In genomic region chr1:16888806-16889178, GRCh38 we compare ENCODE assay signal across 8 cellular contexts. TPM values are rescaled to one million over a fixed set of nuclear protein-coding genes. Genes with fewer than 3 reads are reported as not detected.
DNase-seq lines count a peak whose midpoint lies in the region; ATAC-seq and TF ChIP-seq lines count a peak whose summit lies in the region.

No MANE protein-coding gene starts in this region.

- no peaks in the 10 kb centered on the region for H3K9me3 ChIP-seq in A673 (ENCODE audit: low read depth, low read length, poor library complexity, severe bottlenecking)
- H3K9me3 ChIP-seq in HUES48 (ENCODE audit: control insufficient read depth, insufficient read depth, low read length): no peaks in the 10 kb centered on the region
- no peaks in the 10 kb centered on the region for H3K9me3 ChIP-seq in mononuclear cell (ENCODE audit: low read depth, low read length)

- H3K9ac ChIP-seq in HUES48 (ENCODE audit: low read depth, low read length): peak overlapping the region; percentile 77

- no peaks in the 10 kb centered on the region for H3K27me3 ChIP-seq in A673 (replicated peaks; ENCODE audit: insufficient read depth, low read depth, low read length, poor library complexity)
- no peaks in the 10 kb centered on the region for H3K27me3 ChIP-seq in HUES48 (ENCODE audit: control insufficient read depth, insufficient read depth, low read length)
- peaks cover 7% of the 10 kb centered on the region for H3K27me3 ChIP-seq in mononuclear cell (ENCODE audit: insufficient read depth, low read length)

- TF ChIP-seq CTCF in A673 (conservative IDR thresholded peaks at IDR 0.05; ENCODE audit: low read depth, low read length): no peak

- H3K4me3 ChIP-seq in A673 (ENCODE audit: low read depth, low read length, poor library complexity, severe bottlenecking): peak overlapping the region; percentile 41
- peak overlapping the region; percentile 83 for H3K4me3 ChIP-seq in HUES48 (ENCODE audit: low read depth, low read length)
- H3K4me3 ChIP-seq in mononuclear cell (ENCODE audit: low read length): peak overlapping the region; percentile 60

- H3K36me3 ChIP-seq in A673 (ENCODE audit: insufficient read depth, low read length, poor library complexity, severe bottlenecking) (no peaks in the 10 kb centered on the region), HUES48 (ENCODE audit: control insufficient read depth, insufficient read depth, low read length) (no peaks in the 10 kb centered on the region)

- intact Hi-C loops in A673 (cut with micrococcal nuclease; ENCODE audit: unreplicated experiment): no loop called here

- BruUV-seq in A673 (replicated peaks; lab: Mats Ljungman, UMichigan): no TSS peak

- POLR2A ChIA-PET in A673 (lab: Charles Lee; ENCODE audit: low non-redundant PET): no interaction called here

- H3K27ac ChIP-seq in A673 (ENCODE audit: low read depth, low read length, poor library complexity, severe bottlenecking) (peak overlapping the region; percentile 53), HUES48 (ENCODE audit: low read depth, low read length) (peak overlapping the region; percentile 89)

- ATAC-seq in GM21528 (IDR thresholded peaks at IDR 0.05; ENCODE audit: low FRiP score, unreplicated experiment): no peak

- H3K4me1 ChIP-seq in A673 (ENCODE audit: insufficient read depth, low read length, poor library complexity, severe bottlenecking) (no peaks in the 10 kb centered on the region), HUES48 (ENCODE audit: control insufficient read depth, insufficient read depth, low read length) (peaks cover 6% of the 10 kb centered on the region), mononuclear cell (ENCODE audit: insufficient read depth, low read length) (peaks cover 15% of the 10 kb centered on the region)

- CTCF ChIA-PET in A673 (lab: Charles Lee): no interaction called here

- DNase-seq in A673 (ENCODE audit: low spot score) (no peak), dermis blood vessel endothelial cell (peak; percentile 33), NCI-H226 (no peak)
- no peak for DNase-seq in activated CD4-positive, CD25-positive, alpha-beta regulatory T cell (lab: John Stamatoyannopoulos, UW)
- no peak for DNase-seq in NK-92 treated with Interleukin-12 subunit alpha and Interleukin-12 subunit beta, amount 100 ng/mL, for 24 hours (lab: John Stamatoyannopoulos, UW)

RNA-seq across cellular contexts. Expression of gene RNU1-2, which starts 7.0 kb away (rescaled TPM):
- total RNA-seq in A673 (2021) (1,866 and 1,908 TPM in 2 replicates), dermis blood vessel endothelial cell (under 0.01 TPM in 2 replicates), mononuclear cell (under 0.01 TPM)

RNA-seq across cellular contexts. Expression of gene CROCC, which starts 32.9 kb away (rescaled TPM):
- total RNA-seq in A673 (2021): 30.2 and 33.2 TPM in 2 replicates
- total RNA-seq in dermis blood vessel endothelial cell: 19.7 and 20.6 TPM in 2 replicates
- total RNA-seq in mononuclear cell: 27.8 TPM

Comparison
In these comparisons a context has a peak if more than half of its experiments do, and no peak if none do; other contexts are left out.
1. RNA of gene RNU1-2, which starts 7.0 kb away (total RNA-seq): 1,866 to 1,908 TPM in A673; under 0.01 TPM in dermis blood vessel endothelial cell and under 0.01 TPM in mononuclear cell (single experiment); every median in the first group is over 1,000 times any median in the second.
2. Peak in every context shown above with its lines, with median percentiles within 50 percentile points of each other: H3K4me3 ChIP-seq.